Comparison of ENCODE assay signal across 1 cellular context in genomic region chr2:144559681-144560080, GRCh38.
TF ChIP-seq lines count a peak whose summit lies in the region.

No MANE protein-coding gene starts in this region.

TF ChIP-seq in K562, 482 proteins besides CTCF, POLR2A, EP300 and RAD21 (continued from another document):
- TF ChIP-seq HES1 (IDR thresholded peaks at IDR 0.05; ENCODE audit: low read depth) (no peak), FIP1L1 (IDR thresholded peaks at IDR 0.05; ENCODE audit: low read depth, low read length, poor library complexity, severe bottlenecking) (no peak), SREBF1 (IDR thresholded peaks at IDR 0.05; ENCODE audit: borderline replicate concordance, low read depth, low read length) (no peak), RBFOX2 (IDR thresholded peaks at IDR 0.05; ENCODE audit: low read depth, low read length) (no peak)
